ENCODE assay signal across 8 cellular contexts in the genomic region with DNA sequence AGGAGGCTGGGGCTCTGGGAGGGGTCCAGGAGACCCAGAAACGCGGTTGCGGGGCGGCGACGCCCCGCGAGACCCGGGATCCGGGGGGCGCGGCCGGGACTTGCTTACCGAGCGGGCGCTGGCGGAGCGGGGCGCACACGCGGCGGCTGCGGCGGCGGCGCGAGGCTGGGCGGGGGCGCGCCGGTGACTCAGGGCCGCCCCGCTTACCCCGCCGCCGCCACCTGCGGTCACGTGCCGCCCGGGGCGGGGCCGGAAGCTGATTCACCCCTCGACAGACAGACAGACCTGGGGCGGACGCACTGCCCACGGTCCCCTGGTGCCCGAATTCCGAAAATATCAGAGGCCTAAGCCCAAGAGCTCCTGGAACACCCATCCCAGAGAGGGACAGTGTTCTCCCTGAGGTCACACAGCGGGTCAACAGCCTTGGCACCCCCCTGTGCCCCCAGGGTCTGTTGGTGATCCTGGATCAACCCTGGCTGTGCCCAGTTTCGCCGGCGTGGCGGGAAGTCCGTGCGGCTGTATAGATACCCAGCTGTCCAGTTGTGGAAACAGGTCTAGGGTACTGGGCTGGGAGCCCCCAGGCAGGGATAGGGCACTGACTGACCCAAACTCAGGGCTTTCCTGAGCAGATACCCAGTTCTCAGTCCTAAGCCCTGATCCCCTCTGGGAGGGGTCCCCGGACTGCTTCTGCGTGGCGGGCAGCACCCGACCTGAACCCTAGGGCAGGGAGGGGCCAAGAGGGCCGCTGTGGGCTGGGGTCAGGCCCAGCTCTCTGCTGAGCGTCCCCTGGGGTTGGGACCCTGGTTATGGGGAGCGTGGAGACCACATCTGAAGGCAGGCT. TPM values are rescaled to one million over a fixed set of nuclear protein-coding genes. Genes with fewer than 3 reads are reported as not detected.
A peak's percentile ranks its signal among the peaks of the same experiment; 100 is the strongest.
DNase-seq lines count a peak whose midpoint lies in the region; ATAC-seq, FAIRE-seq and TF ChIP-seq lines count a peak whose summit lies in the region.

FAM83G (minus strand) TSS at position 164 of the 841 bp plus-strand sequence. CDS start 723 bp downstream, outside the sequence.

- dilution Hi-C loops in endothelial cell of umbilical vein (cut with MboI; ENCODE audit: extremely low pct_ligation_motif_present, low sequenced_read_pairs), result no loop called here

- H3K27me3 ChIP-seq in endothelial cell of umbilical vein (ENCODE audit: control insufficient read depth in 2 of 2, insufficient read depth in 2 of 2, low read length in 2 of 2) (no peaks in the 10 kb centered on the region), muscle layer of duodenum (ENCODE audit: low read depth, low read length) (no peaks in the 10 kb centered on the region)

- H3K36me3 ChIP-seq in endothelial cell of umbilical vein (ENCODE audit: control insufficient read depth in 2 of 2, extremely low read depth in 1 of 2, insufficient read depth in 2 of 2, low read length in 2 of 2) (no peaks in the 10 kb centered on the region), muscle layer of duodenum (ENCODE audit: control insufficient read depth in 1 of 2, insufficient read depth in 2 of 2, low read length in 2 of 2) (no peaks in the 10 kb centered on the region)

- peak within 1 kb of the TSS; percentile 75 for H3K27ac ChIP-seq in endothelial cell of umbilical vein (ENCODE audit: insufficient read depth, low read depth, low read length)
- H3K27ac ChIP-seq in muscle layer of duodenum (ENCODE audit: low read length), result peak within 1 kb of the TSS; percentile 69

- H3K36me3 Mint-ChIP-seq in stimulated activated memory B cell treated with anti-CD40 and anti-IgM and Interleukin-4, amounts not matched to agents 10 μg/mL and 1 μg/mL and 100 μg/mL, for 72 hours, result peaks cover 4% of the 10 kb centered on the region

- CTCF ChIA-PET in endothelial cell of umbilical vein (lab: Charles Lee), result interaction anchor here (4.6 kb wide), 1 partner anchor 44 kb away, joined by 35 read pairs; no protein-coding TSS in a partner anchor

- intact Hi-C loops in endothelial cell of umbilical vein (cut with micrococcal nuclease), result loop anchor here (2.0 kb wide), 1 partner anchor 44 kb away; no protein-coding TSS in a partner anchor

- H3K9me3 Mint-ChIP-seq in stimulated activated memory B cell treated with anti-CD40 and anti-IgM and Interleukin-4, amounts not matched to agents 10 μg/mL and 1 μg/mL and 100 μg/mL, for 72 hours, result no peaks in the 10 kb centered on the region

- TF ChIP-seq POLR2A in endothelial cell of umbilical vein (IDR thresholded peaks at IDR 0.05; ENCODE audit: low read depth, low read length), result no peak

- POLR2A ChIA-PET in endothelial cell of umbilical vein (lab: Charles Lee), result no interaction called here

- H3K4me1 Mint-ChIP-seq in stimulated activated memory B cell treated with anti-CD40 and anti-IgM and Interleukin-4, amounts not matched to agents 10 μg/mL and 1 μg/mL and 100 μg/mL, for 72 hours, result peaks cover 49% of the 10 kb centered on the region

- no peak for TF ChIP-seq CTCF in endothelial cell of umbilical vein (IDR thresholded peaks at IDR 0.05; ENCODE audit: extremely low read depth in 1 of 2, insufficient read depth in 1 of 2, low read depth in 1 of 2, low read length in 2 of 2)

- H3K9me3 ChIP-seq in endothelial cell of umbilical vein (replicated peaks; ENCODE audit: control insufficient read depth, insufficient read depth, low read length) (no peaks in the 10 kb centered on the region), muscle layer of duodenum (ENCODE audit: control insufficient read depth in 1 of 2, low read length in 2 of 2) (peaks cover 0 to 2% of the 10 kb centered on the region in 2 donors)

- DNase-seq in NCI-H510A treated with DMSO at 0.1 percent for 48 hours (lab: John Stamatoyannopoulos, UW), result peak; percentile 54
- DNase-seq in activated CD8-positive, alpha-beta memory T cell treated with anti-CD3 and anti-CD28 coated beads for 48 hours (ENCODE audit: low read depth in 2 of 3, low spot score in 2 of 3), result peak; percentile 68 to 72 (median 69)
- DNase-seq in endothelial cell of umbilical vein (ENCODE audit: low read depth, low spot score), result peak; percentile 52
- DNase-seq in putamen (ENCODE audit: low spot score), result no peak

- H2AFZ ChIP-seq in endothelial cell of umbilical vein (ENCODE audit: low read depth, low read length), result peak within 1 kb of the TSS; percentile 64

- no peaks in the 10 kb centered on the region for H3K9me1 ChIP-seq in endothelial cell of umbilical vein (replicated peaks; ENCODE audit: control insufficient read depth, extremely low read depth, insufficient read depth, low read length)

- H3K4me3 Mint-ChIP-seq in stimulated activated memory B cell treated with anti-CD40 and anti-IgM and Interleukin-4, amounts not matched to agents 10 μg/mL and 1 μg/mL and 100 μg/mL, for 72 hours, result peak within 1 kb of the TSS; percentile 85

- BruUV-seq in endothelial cell of umbilical vein (replicated peaks; lab: Mats Ljungman, UMichigan), result TSS peak; percentile 99

- no peaks in the 10 kb centered on the region for H4K20me1 ChIP-seq in endothelial cell of umbilical vein (replicated peaks; ENCODE audit: control insufficient read depth, extremely low read depth, insufficient read depth, low read length)

- H3K79me2 ChIP-seq in endothelial cell of umbilical vein (ENCODE audit: control insufficient read depth, insufficient read depth, low read length), result peaks cover 35% of the 10 kb centered on the region

- ATAC-seq in GM18511 (IDR thresholded peaks at IDR 0.05; ENCODE audit: unreplicated experiment) (peak; percentile 86), HG02840 (IDR thresholded peaks at IDR 0.05; ENCODE audit: low FRiP score, unreplicated experiment) (peak; percentile 78)
- ATAC-seq in stimulated activated memory B cell treated with anti-CD40 and anti-IgM and Interleukin-4, amounts not matched to agents 10 μg/mL and 1 μg/mL and 100 μg/mL, for 72 hours, result peak; percentile 88

- peak within 1 kb of the TSS; percentile 70 for H3K4me2 ChIP-seq in endothelial cell of umbilical vein (ENCODE audit: insufficient read depth, low read length)

- peak; percentile 64 for FAIRE-seq in endothelial cell of umbilical vein (lab: Jason Lieb, UNC)

- H3K9ac ChIP-seq in endothelial cell of umbilical vein (replicated peaks; ENCODE audit: extremely low read depth, insufficient read depth, low read length), result peak within 1 kb of the TSS; percentile 93

- no peaks in the 10 kb centered on the region for H3K27me3 Mint-ChIP-seq in stimulated activated memory B cell treated with anti-CD40 and anti-IgM and Interleukin-4, amounts not matched to agents 10 μg/mL and 1 μg/mL and 100 μg/mL, for 72 hours

- H3K4me1 ChIP-seq in endothelial cell of umbilical vein (ENCODE audit: control insufficient read depth, extremely low read depth, insufficient read depth, low read length) (peaks cover 24% of the 10 kb centered on the region), muscle layer of duodenum (ENCODE audit: control insufficient read depth in 1 of 2, insufficient read depth in 2 of 2, low read length in 2 of 2) (no peaks in the 10 kb centered on the region)

- H3K27ac Mint-ChIP-seq in stimulated activated memory B cell treated with anti-CD40 and anti-IgM and Interleukin-4, amounts not matched to agents 10 μg/mL and 1 μg/mL and 100 μg/mL, for 72 hours, result peak within 1 kb of the TSS; percentile 81

- H3K4me3 ChIP-seq in endothelial cell of umbilical vein (replicated peaks in 1 of 3; ENCODE audit: insufficient read depth in 1 of 3, low read depth in 1 of 3, low read length in 3 of 3) (peak within 1 kb of the TSS; percentile 71 to 74 (median 71)), muscle layer of duodenum (ENCODE audit: low read depth in 1 of 2, low read length in 2 of 2) (peak within 1 kb of the TSS; percentile 50 to 67)

TF ChIP-seq in endothelial cell of umbilical vein, 7 proteins besides CTCF, POLR2A, EP300 and RAD21:
- TF ChIP-seq POLR2AphosphoS5 (IDR thresholded peaks at IDR 0.05; ENCODE audit: insufficient read depth, low read depth, low read length), result peak; percentile 67
- TF ChIP-seq JUN (IDR thresholded peaks at IDR 0.05; ENCODE audit: borderline replicate concordance, insufficient read depth, insufficient read length, low read depth), result no peak
- TF ChIP-seq GATA2 (IDR thresholded peaks at IDR 0.05; ENCODE audit: insufficient read depth, insufficient read length, low read depth, low read length), result no peak
- peak; percentile 82 for TF ChIP-seq FOS (IDR thresholded peaks at IDR 0.05; ENCODE audit: borderline replicate concordance, insufficient read depth, low read length)
- TF ChIP-seq, protein P1, sequence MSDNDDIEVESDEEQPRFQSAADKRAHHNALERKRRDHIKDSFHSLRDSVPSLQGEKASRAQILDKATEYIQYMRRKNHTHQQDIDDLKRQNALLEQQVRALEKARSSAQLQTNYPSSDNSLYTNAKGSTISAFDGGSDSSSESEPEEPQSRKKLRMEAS (IDR thresholded peaks at IDR 0.05; ENCODE audit: insufficient read depth, insufficient read length), result peak; percentile 50
- TF ChIP-seq EZH2 (IDR thresholded peaks at IDR 0.05; ENCODE audit: borderline replicate concordance, low read depth, low read length, severe bottlenecking), result no peak
TF ChIP-seq in endothelial cell of umbilical vein: peak in this region for 3.

RNA-seq across cellular contexts. Expression of gene FAM83G, which starts in this region (rescaled TPM):
- total RNA-seq in endothelial cell of umbilical vein, result 10.9 and 11.1 TPM in 2 replicates
- polyA plus RNA-seq in endothelial cell of umbilical vein, result 7.0 and 8.2 TPM in 2 replicates
- polyA plus RNA-seq in endothelial cell of umbilical vein (2011; cell fraction: cytosol; rRNA removed), result 5.4 and 6.6 TPM in 2 replicates
- 10.4 and 10.9 TPM in 2 replicates for polyA plus RNA-seq in endothelial cell of umbilical vein (2011; cell fraction: nucleus; rRNA removed)
- 8.6 and 10.0 TPM in 2 replicates for polyA plus RNA-seq in endothelial cell of umbilical vein (2012)
- polyA minus RNA-seq in endothelial cell of umbilical vein, result 7.3 and 8.5 TPM in 2 replicates
- polyA minus RNA-seq in endothelial cell of umbilical vein (2011; cell fraction: cytosol; rRNA and poly(A)+ RNA removed), result 12.8 TPM
- 6.1 and 8.1 TPM in 2 replicates for polyA minus RNA-seq in endothelial cell of umbilical vein (2011; cell fraction: nucleus; rRNA and poly(A)+ RNA removed)
